Comparison of ENCODE assay signal across 15 cellular contexts in the genomic region with DNA sequence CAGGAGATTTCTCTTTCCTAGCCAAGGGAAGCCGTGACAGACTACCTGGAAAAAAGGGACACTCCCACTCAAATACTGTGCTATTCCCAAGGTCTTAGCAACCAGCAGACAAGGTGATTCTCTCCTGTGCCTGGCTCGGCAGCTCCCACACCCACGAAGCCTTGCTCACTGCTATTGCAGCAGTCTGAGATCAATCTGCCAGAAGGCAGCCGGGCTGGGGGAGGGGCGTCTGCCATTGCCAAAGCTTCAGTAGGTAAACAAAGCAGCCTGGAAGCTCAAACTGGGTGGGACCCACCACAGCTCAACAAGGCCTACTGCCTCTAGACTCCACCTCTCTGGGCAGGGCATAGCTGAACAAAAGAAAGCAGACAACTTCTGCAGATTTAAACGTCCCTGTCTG.
DNase-seq lines count a peak whose midpoint lies in the region; ATAC-seq and TF ChIP-seq lines count a peak whose summit lies in the region.
"Had no signal": no experiment of that assay in that cellular context is flagged by ENCODE, and none has a peak within 500 bp of the region (broad histone marks: within the 10 kb centered on the region; RNA-seq: fewer than 3 reads in every experiment).

No MANE protein-coding gene starts in this region.

- 70% methylated on average over 6 of the region's 6 CpGs; no CpG with 5 or more reads in 1 of the 2 donors for WGBS in transverse colon (ENCODE audit: low coverage in 1 of 2), 2 donors

- in situ Hi-C loops in transverse colon (cut with MboI; ENCODE audit: low pct_ligation_motif_present in 1 of 4, low pct_unique_long_range_greater_than_20kb in 1 of 4, low sequenced_read_pairs in 3 of 4): no loop called here

- no peak for TF ChIP-seq POLR2A in transverse colon (IDR thresholded peaks at IDR 0.05)

- intact Hi-C loops in transverse colon (cut with DNase I; ENCODE audit: low total_unique reads): no loop called here

- no peak for TF ChIP-seq CTCF in epithelial cell of esophagus (IDR thresholded peaks at IDR 0.05; ENCODE audit: insufficient read depth, low read depth, low read length, missing control alignments)
- no peak for TF ChIP-seq CTCF in transverse colon (IDR thresholded peaks at IDR 0.05)

- H3K4me3 ChIP-seq in epithelial cell of esophagus (ENCODE audit: low read length) (no peak overlapping the region), transverse colon (no peak overlapping the region)

- no peak for TF ChIP-seq EP300 in transverse colon (IDR thresholded peaks at IDR 0.05; ENCODE audit: low read depth)

- H3K27ac ChIP-seq in transverse colon: no peak overlapping the region

- no peaks in the 10 kb centered on the region for H3K27me3 ChIP-seq in transverse colon

- peaks cover 5% of the 10 kb centered on the region in 2 donors for H3K9me3 ChIP-seq in transverse colon
- H3K9me3 ChIP-seq: SK-N-SH had no signal

- H3K36me3 ChIP-seq in transverse colon: no peaks in the 10 kb centered on the region

- no peak for ATAC-seq in HG02571 (IDR thresholded peaks at IDR 0.05; ENCODE audit: unreplicated experiment)
- ATAC-seq: PC-3 had no signal

- peak; percentile 51 for DNase-seq in NCI-H2171 treated with DMSO at 0.1 percent for 48 hours (lab: John Stamatoyannopoulos, UW)
- no peak for DNase-seq in NCI-H2171 (lab: John Stamatoyannopoulos, UW)
- DNase-seq in HuH-7 (ENCODE audit: low spot score): peak; percentile 15
- peak; percentile 0 for DNase-seq in epithelial cell of esophagus (ENCODE audit: low read depth)
- DNase-seq in transverse colon: peak; percentile 7
- no peak for DNase-seq in NCI-H774 (lab: John Stamatoyannopoulos, UW)
- DNase-seq: Kasumi-1, NCI-H187, NCI-H2107, NCI-H2227 treated with DMSO at 0.1 percent for 48 hours, PC-3, RPMI8226, SIG-M5, SK-N-SH had no signal

- no peaks in the 10 kb centered on the region for H3K4me1 ChIP-seq in transverse colon

Comparison
In these comparisons a context has a peak if more than half of its experiments do, and no peak if none do; other contexts are left out.
1. DNase-seq: peak in NCI-H2171 treated with DMSO at 0.1 percent for 48 hours (single experiment), HuH-7 (single experiment), epithelial cell of esophagus (single experiment) and transverse colon (single experiment); none in NCI-H2171 (single experiment) and NCI-H774 (single experiment).